18 cellular contexts compared by ENCODE assay signal in genomic region chr9:33638516-33638915, GRCh38.
"Had no signal": no experiment of that assay in that cellular context is flagged by ENCODE, and none has a peak within 500 bp of the region (broad histone marks: within the 10 kb centered on the region; RNA-seq: fewer than 3 reads in every experiment).

No MANE protein-coding gene starts in this region.

- DNase-seq: activated CD4-positive, alpha-beta T cell treated with anti-CD3 and anti-CD28 coated beads, Interleukin-2, amount 50 U/mL, for 1 hour; activated CD4-positive, CD25-positive, alpha-beta regulatory T cell; activated naive CD4-positive, alpha-beta T cell treated with anti-CD3 and anti-CD28 coated beads for 36 hours; activated T-cell treated with anti-CD3 and anti-CD28 coated beads for 4 hours; effector CD4-positive, alpha-beta T cell; gastrocnemius medialis; heart right ventricle; kidney; left ventricle myocardium superior; mesendoderm; sigmoid colon; stimulated activated CD4-positive, alpha-beta T cell treated with anti-CD3 and anti-CD28 coated beads, Interleukin-2, amount 100 ng/mL, for 24 hours; stimulated activated naive CD4-positive, alpha-beta T cell; upper lobe of right lung had no signal

- H3K4me3 ChIP-seq: coronary artery, gastrocnemius medialis, heart right ventricle, sigmoid colon, suprapubic skin, upper lobe of right lung had no signal

- H3K4me1 ChIP-seq: gastrocnemius medialis, sigmoid colon, suprapubic skin, upper lobe of right lung had no signal

- ATAC-seq: activated T-helper 17 cell treated with anti-CD3 and anti-CD28 coated beads, Interleukin-2, amount 50 U/mL, for 72 hours; gastrocnemius medialis; heart right ventricle; left ventricle myocardium superior; upper lobe of right lung had no signal

- H3K27ac ChIP-seq: coronary artery, epithelial cell of prostate, gastrocnemius medialis, heart right ventricle, sigmoid colon, suprapubic skin, upper lobe of right lung had no signal

- H3K9me3 ChIP-seq: gastrocnemius medialis, heart right ventricle, sigmoid colon, suprapubic skin, upper lobe of right lung had no signal

- H3K36me3 ChIP-seq: gastrocnemius medialis, heart right ventricle, sigmoid colon, suprapubic skin, upper lobe of right lung had no signal
